ENCODE assay signal across 10 cellular contexts in the genomic region with DNA sequence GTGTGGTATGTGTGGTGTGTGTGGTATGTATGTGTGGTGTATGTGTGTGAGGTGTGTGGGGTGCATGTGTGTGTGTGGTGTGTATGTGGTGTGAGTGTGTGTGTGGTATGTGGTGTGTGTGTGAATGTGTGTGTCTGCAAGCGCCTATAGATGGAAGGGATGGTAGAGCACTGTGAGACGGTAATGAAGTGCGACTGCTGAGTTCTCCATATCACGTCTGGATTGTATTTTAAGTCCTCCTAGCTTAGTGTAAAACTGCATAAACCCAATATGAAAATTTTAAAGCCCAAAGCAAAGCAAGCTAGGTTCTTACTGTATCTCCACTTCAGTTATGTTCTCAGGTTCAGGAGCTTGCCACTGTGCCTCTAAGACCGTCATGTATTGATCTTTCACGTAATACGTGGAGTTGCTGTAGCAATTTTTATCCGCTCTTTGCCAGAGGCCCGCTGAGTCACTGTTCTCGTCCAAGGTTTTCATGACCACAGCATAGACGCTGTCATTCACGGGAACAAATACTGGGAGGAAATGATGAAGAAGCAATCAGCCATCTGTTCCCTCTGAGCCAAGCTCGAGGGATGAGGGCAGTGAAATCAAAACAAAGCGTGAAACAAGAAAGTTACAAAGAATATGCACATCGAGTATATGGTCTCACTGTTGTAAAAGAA. TPM values are rescaled to one million over a fixed set of nuclear protein-coding genes. Genes with fewer than 3 reads are reported as not detected.
DNase-seq lines count a peak whose midpoint lies in the region; ATAC-seq lines count a peak whose summit lies in the region.
"Had no signal": no experiment of that assay in that cellular context is flagged by ENCODE, and none has a peak within 500 bp of the region (broad histone marks: within the 10 kb centered on the region; RNA-seq: fewer than 3 reads in every experiment).

No MANE protein-coding gene starts in this region.

- no peaks in the 10 kb centered on the region for H4K20me1 ChIP-seq in BLaER1 treated with 17β-estradiol and CSF1 and Interleukin-3, amounts not matched to agents 10 nM and 100 nM

- H3K9ac ChIP-seq in BLaER1 treated with 17β-estradiol and CSF1 and Interleukin-3, amounts not matched to agents 10 nM and 100 nM = no peak overlapping the region

- no peaks in the 10 kb centered on the region for H3K27me3 ChIP-seq in BLaER1 treated with 17β-estradiol and CSF1 and Interleukin-3, amounts not matched to agents 10 nM and 100 nM
- H3K27me3 ChIP-seq in effector memory CD4-positive, alpha-beta T cell (replicated peaks; ENCODE audit: control insufficient read depth, insufficient read depth, low read length, poor library complexity, severe bottlenecking) = no peaks in the 10 kb centered on the region

- H3K4me3 ChIP-seq in BLaER1 treated with 17β-estradiol and CSF1 and Interleukin-3, amounts not matched to agents 10 nM and 100 nM = no peak overlapping the region
- H3K4me3 ChIP-seq in effector memory CD4-positive, alpha-beta T cell (ENCODE audit: insufficient read depth, low read depth, low read length, poor library complexity, severe bottlenecking) = no peak overlapping the region

- no peaks in the 10 kb centered on the region for H3K9me3 Mint-ChIP-seq in activated T-cell treated with anti-CD3 and anti-CD28 coated beads, Interleukin-2, amount 50 U/mL, for 4 hours
- H3K9me3 Mint-ChIP-seq: nephron had no signal

- H3K4me3 Mint-ChIP-seq in activated T-cell treated with anti-CD3 and anti-CD28 coated beads, Interleukin-2, amount 50 U/mL, for 4 hours = no peak overlapping the region
- H3K4me3 Mint-ChIP-seq: nephron had no signal

- peak overlapping the region in 1 of 11 experiments; percentile 40; a peak in 2 of 22 replicates for H3K27ac ChIP-seq in BLaER1 treated with 17β-estradiol and CSF1 and Interleukin-3, amounts not matched to agents 10 nM and 100 nM
- H3K27ac ChIP-seq in effector memory CD4-positive, alpha-beta T cell (ENCODE audit: insufficient read depth, low read length, poor library complexity, severe bottlenecking) = no peak overlapping the region

- H3K27me3 Mint-ChIP-seq in activated T-cell treated with anti-CD3 and anti-CD28 coated beads, Interleukin-2, amount 50 U/mL, for 4 hours (ENCODE audit: low read depth) = no peaks in the 10 kb centered on the region

- H3K4me2 ChIP-seq in BLaER1 treated with 17β-estradiol and CSF1 and Interleukin-3, amounts not matched to agents 10 nM and 100 nM = peak overlapping the region in 9 of 11 experiments; percentile 1 to 57 (median 42); a peak in 16 of 22 replicates

- ATAC-seq in activated T-cell treated with anti-CD3 and anti-CD28 coated beads, Interleukin-2, amount 50 U/mL, for 4 hours = no peak

- H3K36me3 ChIP-seq in BLaER1 treated with 17β-estradiol and CSF1 and Interleukin-3, amounts not matched to agents 10 nM and 100 nM = no peaks in the 10 kb centered on the region
- H3K36me3 ChIP-seq in effector memory CD4-positive, alpha-beta T cell (ENCODE audit: control insufficient read depth, insufficient read depth, low read length) = no peaks in the 10 kb centered on the region

- H3K4me1 ChIP-seq in BLaER1 treated with 17β-estradiol and CSF1 and Interleukin-3, amounts not matched to agents 10 nM and 100 nM = peaks cover 0 to 15% (median 12%) of the 10 kb centered on the region in 10 experiments; a peak in 16 of 20 replicates
- no peaks in the 10 kb centered on the region for H3K4me1 ChIP-seq in effector memory CD4-positive, alpha-beta T cell (ENCODE audit: control insufficient read depth, insufficient read depth, low read length, poor library complexity, severe bottlenecking)

- H3K36me3 Mint-ChIP-seq in activated T-cell treated with anti-CD3 and anti-CD28 coated beads, Interleukin-2, amount 50 U/mL, for 4 hours (ENCODE audit: insufficient read depth) = peaks cover 7% of the 10 kb centered on the region

- H3K4me1 Mint-ChIP-seq in activated T-cell treated with anti-CD3 and anti-CD28 coated beads, Interleukin-2, amount 50 U/mL, for 4 hours (ENCODE audit: low read depth) = no peaks in the 10 kb centered on the region
- H3K4me1 Mint-ChIP-seq: nephron had no signal

- H3K9me3 ChIP-seq in BLaER1 treated with 17β-estradiol and CSF1 and Interleukin-3, amounts not matched to agents 10 nM and 100 nM (replicated peaks in 1 of 11) = no peaks in the 10 kb centered on the region
- H3K9me3 ChIP-seq in effector memory CD4-positive, alpha-beta T cell (ENCODE audit: control insufficient read depth, low read length) = no peaks in the 10 kb centered on the region

- DNase-seq in M059J (ENCODE audit: low read depth) (peak; percentile 83), amniotic stem cell (lab: John Stamatoyannopoulos, UW) (peak; percentile 45), islet precursor cell (peak; percentile 72), NCI-H1436 treated with DMSO at 0.1 percent for 48 hours (lab: John Stamatoyannopoulos, UW) (no peak)
- no peak for DNase-seq in stimulated activated naive CD4-positive, alpha-beta T cell (lab: John Stamatoyannopoulos, UW)
- DNase-seq in effector memory CD4-positive, alpha-beta T cell = no peak
- no peak for DNase-seq in activated T-cell treated with anti-CD3 and anti-CD28 coated beads, Interleukin-2, amount 50 U/mL, for 4 hours
- DNase-seq: RPMI8226 had no signal

RNA-seq across cellular contexts. Expression of a gene that starts 5.5 kb away (rescaled TPM):
- not detected in 2 replicates for total RNA-seq in M059J (2014; rRNA removed; shearing (Covaris generic))
- not detected for total RNA-seq in activated T-cell treated with anti-CD3 and anti-CD28 coated beads, Interleukin-2, amount 50 U/mL, for 4 hours

RNA-seq across cellular contexts. Expression of a gene that starts 29.0 kb away (rescaled TPM):
- 60.6 and 86.9 TPM in 2 replicates for total RNA-seq in M059J (2014; rRNA removed; shearing (Covaris generic))
- total RNA-seq in activated T-cell treated with anti-CD3 and anti-CD28 coated beads, Interleukin-2, amount 50 U/mL, for 4 hours = 10 to 100 TPM; 39.0 to 49.4 (median 44.9) TPM

Comparison
In these comparisons a context has a peak if more than half of its experiments do, and no peak if none do; other contexts are left out.
1. DNase-seq: peak in M059J (single experiment), amniotic stem cell (single experiment) and islet precursor cell (single experiment); none in NCI-H1436 treated with DMSO at 0.1 percent for 48 hours (single experiment), stimulated activated naive CD4-positive, alpha-beta T cell (0 of 6), effector memory CD4-positive, alpha-beta T cell (0 of 3) and activated T-cell treated with anti-CD3 and anti-CD28 coated beads, Interleukin-2, amount 50 U/mL, for 4 hours (single experiment).